2 cellular contexts compared by ENCODE assay signal in genomic region chr10:10804998-10805737, GRCh38.
A peak's percentile ranks its signal among the peaks of the same experiment; 100 is the strongest.
TF ChIP-seq lines count a peak whose summit lies in the region.

No MANE protein-coding gene starts in this region.

TF ChIP-seq in IMR-90, 13 proteins besides CTCF, POLR2A, EP300 and RAD21:
- TF ChIP-seq NFE2L2 (IDR thresholded peaks at IDR 0.05; ENCODE audit: low read depth, low read length) (peak; percentile 9; the same call in 1 of the 2 replicates), ELK1 (IDR thresholded peaks at IDR 0.05; ENCODE audit: borderline replicate concordance, low read depth, low read length) (no peak), RFX5 (IDR thresholded peaks at IDR 0.05; ENCODE audit: low read depth, low read length) (no peak), MXI1 (IDR thresholded peaks at IDR 0.05; ENCODE audit: borderline replicate concordance, low read depth, low read length) (no peak), FOS (IDR thresholded peaks at IDR 0.05; ENCODE audit: low read depth, low read length) (no peak), MAFK (IDR thresholded peaks at IDR 0.05; ENCODE audit: low read depth, low read length) (peak; percentile 34), RCOR1 (IDR thresholded peaks at IDR 0.05; ENCODE audit: insufficient replicate concordance, low read length) (no peak), USF2 (IDR thresholded peaks at IDR 0.05; ENCODE audit: low read depth, low read length) (no peak), CHD1 (IDR thresholded peaks at IDR 0.05; ENCODE audit: low read depth, low read length) (no peak)

TF ChIP-seq in endothelial cell of umbilical vein, 7 proteins besides CTCF, POLR2A, EP300 and RAD21:
- TF ChIP-seq FOS (IDR thresholded peaks at IDR 0.05; ENCODE audit: borderline replicate concordance, insufficient read depth, low read length) (peak; percentile 67), MYC (IDR thresholded peaks at IDR 0.05; ENCODE audit: low read depth, low read length) (no peak), JUN (IDR thresholded peaks at IDR 0.05; ENCODE audit: borderline replicate concordance, insufficient read depth, insufficient read length, low read depth) (no peak), POLR2AphosphoS5 (IDR thresholded peaks at IDR 0.05; ENCODE audit: insufficient read depth, low read depth, low read length) (peak; percentile 51)
